ENCODE assay signal across 28 cellular contexts in the genomic region with DNA sequence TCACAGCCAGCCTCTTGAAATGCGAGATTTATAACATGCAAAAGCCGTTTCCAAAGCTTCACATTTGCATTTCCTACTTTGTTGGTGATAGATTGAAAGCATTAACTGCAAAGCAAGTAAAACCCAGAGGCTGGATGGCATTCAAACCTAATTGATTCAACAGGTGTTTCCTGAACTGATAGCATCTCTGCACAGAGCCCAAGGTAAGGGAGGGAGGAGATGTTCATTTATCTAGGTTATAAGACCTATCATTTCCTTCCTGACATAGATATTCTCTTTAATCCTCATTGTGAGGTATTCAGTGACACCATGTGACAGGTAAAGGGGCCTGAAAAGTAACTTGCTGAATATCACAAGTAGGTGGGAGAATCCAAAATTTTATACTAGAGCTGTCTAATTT.
"Had no signal": no experiment of that assay in that cellular context is flagged by ENCODE, and none has a peak within 500 bp of the region (broad histone marks: within the 10 kb centered on the region; RNA-seq: fewer than 3 reads in every experiment).

No MANE protein-coding gene starts in this region.

- H3K27me3 ChIP-seq: body of pancreas, colonic mucosa, dorsolateral prefrontal cortex, hepatocyte, ovary, stomach, suprapubic skin, tibial nerve had no signal

- H3K4me1 ChIP-seq: body of pancreas, colonic mucosa, prostate gland, stomach, suprapubic skin, tibial nerve had no signal

- DNase-seq: activated CD4-positive, alpha-beta T cell treated with anti-CD3 and anti-CD28 coated beads for 48 hours; activated CD4-positive, alpha-beta T cell treated with anti-CD3 and anti-CD28 coated beads, Interleukin-2, amount 50 U/mL, for 48 hours; activated CD8-positive, alpha-beta memory T cell treated with anti-CD3 and anti-CD28 coated beads for 24 hours; activated effector memory CD4-positive, alpha-beta T cell treated with Interleukin-2 at 50 U/mL for 16 hours; activated naive CD4-positive, alpha-beta T cell treated with Interleukin-2 at 50 U/mL for 16 hours; anterior cingulate cortex; body of pancreas; cerebellar nuclear complex; colonic mucosa; dorsolateral prefrontal cortex; effector memory CD4-positive, alpha-beta T cell; left cardiac atrium; naive B cell; ovary; stimulated activated CD4-positive, alpha-beta T cell treated with anti-CD3 and anti-CD28 coated beads, Interleukin-1b, Interleukin-23, amount 100 ng/mL, for 48 hours; stimulated activated CD4-positive, alpha-beta T cell treated with anti-CD3 and anti-CD28 coated beads, Interleukin-4, amount 100 ng/mL, for 4 hours; stimulated activated CD8-positive, alpha-beta memory T cell treated with anti-CD3 and anti-CD28 coated beads, Interleukin-4, amount 100 ng/mL, for 48 hours; stomach; WERI-Rb-1 had no signal

- H3K9me3 ChIP-seq: body of pancreas, colonic mucosa, ovary, prostate gland, suprapubic skin had no signal

- ATAC-seq: activated CD4-positive, CD25-positive, alpha-beta regulatory T cell treated with anti-CD3 and anti-CD28 coated beads, Interleukin-2, amount 50 U/mL, for 24 hours; body of pancreas; left cardiac atrium; stimulated activated memory B cell treated with anti-CD40 and anti-IgM and Interleukin-4, amounts not matched to agents 10 μg/mL and 1 μg/mL and 100 μg/mL, for 72 hours had no signal

- H3K27ac ChIP-seq: body of pancreas, colonic mucosa, dorsolateral prefrontal cortex, hepatocyte, ovary, prostate gland, stomach, suprapubic skin, tibial nerve, WERI-Rb-1 had no signal

- H3K27ac Mint-ChIP-seq: activated naive CD8-positive, alpha-beta T cell; mesothelial cell of epicardium; naive B cell; stimulated activated memory B cell treated with anti-CD40 and anti-IgM and Interleukin-4, amounts not matched to agents 10 μg/mL and 1 μg/mL and 100 μg/mL, for 72 hours had no signal

- H3K27me3 Mint-ChIP-seq: stimulated activated memory B cell treated with anti-CD40 and anti-IgM and Interleukin-4, amounts not matched to agents 10 μg/mL and 1 μg/mL and 100 μg/mL, for 72 hours had no signal

- H3K4me1 Mint-ChIP-seq: mesothelial cell of epicardium; naive B cell; stimulated activated memory B cell treated with anti-CD40 and anti-IgM and Interleukin-4, amounts not matched to agents 10 μg/mL and 1 μg/mL and 100 μg/mL, for 72 hours had no signal

- H3K36me3 Mint-ChIP-seq: mesothelial cell of epicardium had no signal

- H3K36me3 ChIP-seq: colonic mucosa, ovary, prostate gland, stomach, suprapubic skin, tibial nerve, WERI-Rb-1 had no signal

- H3K4me3 Mint-ChIP-seq: activated naive CD8-positive, alpha-beta T cell; mesothelial cell of epicardium; naive B cell; stimulated activated memory B cell treated with anti-CD40 and anti-IgM and Interleukin-4, amounts not matched to agents 10 μg/mL and 1 μg/mL and 100 μg/mL, for 72 hours had no signal

- H3K4me3 ChIP-seq: body of pancreas, colonic mucosa, dorsolateral prefrontal cortex, hepatocyte, ovary, prostate gland, smooth muscle cell, stomach, suprapubic skin, tibial nerve had no signal
